ENCODE assay signal across 10 cellular contexts in genomic region chr1:23178931-23179330, GRCh38. TPM values are rescaled to one million over a fixed set of nuclear protein-coding genes. Genes with fewer than 3 reads are reported as not detected.
DNase-seq lines count a peak whose midpoint lies in the region; ATAC-seq, FAIRE-seq and TF ChIP-seq lines count a peak whose summit lies in the region.
"Had no signal": no experiment of that assay in that cellular context is flagged by ENCODE, and none has a peak within 500 bp of the region (broad histone marks: within the 10 kb centered on the region; RNA-seq: fewer than 3 reads in every experiment).

No MANE protein-coding gene starts in this region.

- intact Hi-C loops in PC-3 (cut with micrococcal nuclease) = no loop called here

- CTCF ChIA-PET in PC-3 (lab: Charles Lee) = interaction anchor here (2.8 kb wide), 1 partner anchor 79 kb away, joined by 19 read pairs; no protein-coding TSS in a partner anchor

- H3K27me3 ChIP-seq in PC-3 (ENCODE audit: low read length) = no peaks in the 10 kb centered on the region

- H3K36me3 ChIP-seq in PC-3 (ENCODE audit: low read depth, low read length) = no peaks in the 10 kb centered on the region

- no TSS peak for BruUV-seq in PC-3 (replicated peaks; lab: Mats Ljungman, UMichigan)

- ATAC-seq in PC-3 (peak; percentile 29; the same call in 1 of the 2 replicates), GM19467 (IDR thresholded peaks at IDR 0.05; ENCODE audit: unreplicated experiment) (no peak)
- ATAC-seq in stimulated activated naive B cell treated with anti-CD40 and anti-IgM and Interleukin-4, amounts not matched to agents 10 μg/mL and 1 μg/mL and 100 μg/mL, for 72 hours (replicated peaks) = peak; percentile 35 to 40

- no peaks in the 10 kb centered on the region for H3K79me2 ChIP-seq in PC-3 (ENCODE audit: low read length)

- H3K9me2 ChIP-seq in PC-3 (replicated peaks; ENCODE audit: low read length) = no peaks in the 10 kb centered on the region

- POLR2A ChIA-PET in PC-3 (lab: Charles Lee; ENCODE audit: unreplicated experiment) = no interaction called here

- no peak overlapping the region for H3K4me3 ChIP-seq in PC-3 (ENCODE audit: low read length)
- H3K4me3 ChIP-seq in epithelial cell of proximal tubule (ENCODE audit: low read depth, low read length) = no peak overlapping the region

- H3K9me3 ChIP-seq in PC-3 (ENCODE audit: low read length) = no peaks in the 10 kb centered on the region

- H3K4me1 Mint-ChIP-seq in stimulated activated naive B cell treated with anti-CD40 and anti-IgM and Interleukin-4, amounts not matched to agents 10 μg/mL and 1 μg/mL and 100 μg/mL, for 72 hours = peaks cover 12 to 35% of the 10 kb centered on the region in 2 donors

- H3K36me3 Mint-ChIP-seq in stimulated activated naive B cell treated with anti-CD40 and anti-IgM and Interleukin-4, amounts not matched to agents 10 μg/mL and 1 μg/mL and 100 μg/mL, for 72 hours = no peaks in the 10 kb centered on the region

- peaks cover 0 to 3% of the 10 kb centered on the region in 2 donors for H3K27me3 Mint-ChIP-seq in stimulated activated naive B cell treated with anti-CD40 and anti-IgM and Interleukin-4, amounts not matched to agents 10 μg/mL and 1 μg/mL and 100 μg/mL, for 72 hours

- H3K27ac Mint-ChIP-seq in stimulated activated naive B cell treated with anti-CD40 and anti-IgM and Interleukin-4, amounts not matched to agents 10 μg/mL and 1 μg/mL and 100 μg/mL, for 72 hours = no peak overlapping the region

- no peaks in the 10 kb centered on the region for H3F3A ChIP-seq in PC-3 (ENCODE audit: low read length, unreplicated experiment)

- H3K27ac ChIP-seq in PC-3 (ENCODE audit: low read length) = no peak overlapping the region

- no peak for FAIRE-seq in RCC 7860 (lab: Jason Lieb, UNC)
- FAIRE-seq: small intestine had no signal

- no peak overlapping the region for H3K9ac ChIP-seq in PC-3 (ENCODE audit: low read length)

- H4K20me1 ChIP-seq in PC-3 (ENCODE audit: low read length) = no peaks in the 10 kb centered on the region

- peaks cover 0 to 2% of the 10 kb centered on the region in 2 donors for H3K9me3 Mint-ChIP-seq in stimulated activated naive B cell treated with anti-CD40 and anti-IgM and Interleukin-4, amounts not matched to agents 10 μg/mL and 1 μg/mL and 100 μg/mL, for 72 hours

- H3K4me3 Mint-ChIP-seq in stimulated activated naive B cell treated with anti-CD40 and anti-IgM and Interleukin-4, amounts not matched to agents 10 μg/mL and 1 μg/mL and 100 μg/mL, for 72 hours = no peak overlapping the region

- TF ChIP-seq CTCF in PC-3 (conservative IDR thresholded peaks at IDR 0.05; ENCODE audit: low read depth, low read length) (peak; percentile 45; the same call in 1 of the 2 replicates), epithelial cell of proximal tubule (conservative IDR thresholded peaks at IDR 0.05; ENCODE audit: low read depth, low read length) (peak; percentile 30)

- no peak overlapping the region for H3K4me2 ChIP-seq in PC-3 (ENCODE audit: low read length)

- peak; percentile 30 for DNase-seq in NOMO-1 treated with DMSO at 0.1 percent for 48 hours (lab: John Stamatoyannopoulos, UW; ENCODE audit: unreplicated experiment)
- DNase-seq in NOMO-1 treated with dmso at 0.1 percent for 144 hours (lab: John Stamatoyannopoulos, UW; ENCODE audit: unreplicated experiment) = no peak
- DNase-seq in PC-3 = peak; percentile 48
- DNase-seq in epithelial cell of proximal tubule (ENCODE audit: low read depth) = no peak
- DNase-seq in stimulated activated naive B cell treated with anti-CD40 and anti-IgM and Interleukin-4, amounts not matched to agents 10 μg/mL and 1 μg/mL and 100 μg/mL, for 72 hours = no peak
- DNase-seq in NCI-H128 (lab: John Stamatoyannopoulos, UW; ENCODE audit: unreplicated experiment) = no peak
- DNase-seq in RCC 7860 (ENCODE audit: low spot score) = no peak
- DNase-seq: small intestine had no signal

- peaks cover 5% of the 10 kb centered on the region; the same call in 1 of the 2 replicates for H3K4me1 ChIP-seq in PC-3 (ENCODE audit: insufficient read depth, low read length)

- no peak overlapping the region for H2AFZ ChIP-seq in PC-3 (ENCODE audit: low read length)

RNA-seq across cellular contexts. Expression of gene LUZP1, which starts 10.3 kb away (rescaled TPM):
- total RNA-seq in PC-3 (2014; rRNA removed) (17.5 and 17.8 TPM in 2 replicates), epithelial cell of proximal tubule (17.6 and 21.7 TPM in 2 replicates)

RNA-seq across cellular contexts. Expression of gene HTR1D, which starts 38.4 kb away (rescaled TPM):
- total RNA-seq in PC-3 (2014; rRNA removed) (1.3 TPM in 2 replicates), epithelial cell of proximal tubule (0.58 TPM in 1 of 2 replicates, not detected in the other)
- total RNA-seq: activated CD8-positive, alpha-beta memory T cell treated with anti-CD3 and anti-CD28 coated beads for 36 hours had no signal

Comparison
In these comparisons a context has a peak if more than half of its experiments do, and no peak if none do; other contexts are left out.
1. DNase-seq: peak in NOMO-1 treated with DMSO at 0.1 percent for 48 hours (single experiment) and PC-3 (single experiment); none in NOMO-1 treated with dmso at 0.1 percent for 144 hours (single experiment), epithelial cell of proximal tubule (single experiment), stimulated activated naive B cell treated with anti-CD40 and anti-IgM and Interleukin-4, amounts not matched to agents 10 μg/mL and 1 μg/mL and 100 μg/mL, for 72 hours (single experiment), NCI-H128 (single experiment) and RCC 7860 (single experiment).